10 cellular contexts compared by ENCODE assay signal in genomic region chrX:39144323-39144722, GRCh38.
DNase-seq lines count a peak whose midpoint lies in the region; ATAC-seq lines count a peak whose summit lies in the region.
"Had no signal": no experiment of that assay in that cellular context is flagged by ENCODE, and none has a peak within 500 bp of the region (broad histone marks: within the 10 kb centered on the region; RNA-seq: fewer than 3 reads in every experiment).

No MANE protein-coding gene starts in this region.

- DNase-seq in NOMO-1 (lab: John Stamatoyannopoulos, UW; ENCODE audit: unreplicated experiment in 2 of 2) (peak; percentile 88 to 97), H4 (ENCODE audit: low spot score) (no peak), substantia nigra (lab: John Stamatoyannopoulos, UW) (no peak)
- DNase-seq: activated gamma-delta T cell, NCI-H2081 treated with DMSO at 0.1 percent for 48 hours had no signal

- H3K27me3 Mint-ChIP-seq in stimulated activated memory B cell treated with anti-CD40 and anti-IgM and Interleukin-4, amounts not matched to agents 10 μg/mL and 1 μg/mL and 100 μg/mL, for 72 hours = no peaks in the 10 kb centered on the region

- no peaks in the 10 kb centered on the region for H3K36me3 Mint-ChIP-seq in stimulated activated memory B cell treated with anti-CD40 and anti-IgM and Interleukin-4, amounts not matched to agents 10 μg/mL and 1 μg/mL and 100 μg/mL, for 72 hours

- H3K4me3 Mint-ChIP-seq in stimulated activated memory B cell treated with anti-CD40 and anti-IgM and Interleukin-4, amounts not matched to agents 10 μg/mL and 1 μg/mL and 100 μg/mL, for 72 hours = peak overlapping the region; percentile 52

- no peaks in the 10 kb centered on the region for H3K9me3 Mint-ChIP-seq in stimulated activated memory B cell treated with anti-CD40 and anti-IgM and Interleukin-4, amounts not matched to agents 10 μg/mL and 1 μg/mL and 100 μg/mL, for 72 hours

- peaks cover 55% of the 10 kb centered on the region for H3K4me1 Mint-ChIP-seq in stimulated activated memory B cell treated with anti-CD40 and anti-IgM and Interleukin-4, amounts not matched to agents 10 μg/mL and 1 μg/mL and 100 μg/mL, for 72 hours

- H3K27ac ChIP-seq in substantia nigra (ENCODE audit: low read depth, low read length, poor library complexity, severe bottlenecking) = no peak overlapping the region

- ATAC-seq in GM19372 (IDR thresholded peaks at IDR 0.05; ENCODE audit: low read depth, unreplicated experiment) (peak; percentile 58), HG03025 (IDR thresholded peaks at IDR 0.05; ENCODE audit: low FRiP score, unreplicated experiment) (peak; percentile 53), HG03457 (IDR thresholded peaks at IDR 0.05; ENCODE audit: unreplicated experiment) (no peak)
- ATAC-seq in stimulated activated memory B cell treated with anti-CD40 and anti-IgM and Interleukin-4, amounts not matched to agents 10 μg/mL and 1 μg/mL and 100 μg/mL, for 72 hours = peak; percentile 87
- ATAC-seq: activated CD4-positive, CD25-positive, alpha-beta regulatory T cell treated with anti-CD3 and anti-CD28 coated beads, Interleukin-2, amount 50 U/mL, for 24 hours had no signal

- H3K27ac Mint-ChIP-seq in stimulated activated memory B cell treated with anti-CD40 and anti-IgM and Interleukin-4, amounts not matched to agents 10 μg/mL and 1 μg/mL and 100 μg/mL, for 72 hours = peak overlapping the region; percentile 98

Comparison
In these comparisons a context has a peak if more than half of its experiments do, and no peak if none do; other contexts are left out.
1. DNase-seq: peak in NOMO-1 (2 of 2); none in H4 (single experiment) and substantia nigra (0 of 49).